ENCODE assay signal across 1 cellular context in the genomic region with DNA sequence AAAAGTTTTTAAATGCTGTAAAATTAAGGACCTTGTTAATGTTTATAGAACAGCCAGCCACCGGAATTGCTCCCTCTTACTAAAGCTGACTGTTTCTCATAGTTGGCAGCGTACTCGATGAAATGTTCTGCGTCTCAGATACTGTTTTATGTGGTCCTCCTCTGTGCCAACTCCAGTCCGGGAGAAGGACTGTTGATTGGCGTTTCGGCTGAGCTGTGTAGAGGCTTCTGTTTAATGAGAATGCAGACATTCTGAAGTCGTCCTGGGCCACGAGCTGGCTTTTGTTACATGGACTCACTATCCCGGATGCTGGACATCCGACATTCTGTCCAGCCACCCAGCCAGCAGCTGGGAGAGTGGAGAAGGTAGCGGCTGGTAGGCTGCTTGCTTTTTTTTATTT.
TF ChIP-seq lines count a peak whose summit lies in the region.

No MANE protein-coding gene starts in this region.

TF ChIP-seq in HepG2, 621 proteins besides CTCF, POLR2A, EP300 and RAD21 (continued from another document):
- TF ChIP-seq, protein P1, sequence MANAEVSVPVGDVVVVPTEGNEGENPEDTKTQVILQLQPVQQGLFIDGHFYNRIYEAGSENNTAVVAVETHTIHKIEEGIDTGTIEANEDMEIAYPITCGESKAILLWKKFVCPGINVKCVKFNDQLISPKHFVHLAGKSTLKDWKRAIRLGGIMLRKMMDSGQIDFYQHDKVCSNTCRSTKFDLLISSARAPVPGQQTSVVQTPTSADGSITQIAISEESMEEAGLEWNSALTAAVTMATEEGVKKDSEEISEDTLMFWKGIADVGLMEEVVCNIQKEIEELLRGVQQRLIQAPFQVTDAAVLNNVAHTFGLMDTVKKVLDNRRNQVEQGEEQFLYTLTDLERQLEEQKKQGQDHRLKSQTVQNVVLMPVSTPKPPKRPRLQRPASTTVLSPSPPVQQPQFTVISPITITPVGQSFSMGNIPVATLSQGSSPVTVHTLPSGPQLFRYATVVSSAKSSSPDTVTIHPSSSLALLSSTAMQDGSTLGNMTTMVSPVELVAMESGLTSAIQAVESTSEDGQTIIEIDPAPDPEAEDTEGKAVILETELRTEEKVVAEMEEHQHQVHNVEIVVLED (CRISPR knock-in tag; IDR thresholded peaks at IDR 0.05; ENCODE audit: borderline replicate concordance): no peak
- TF ChIP-seq ZNF549 (CRISPR knock-in tag; IDR thresholded peaks at IDR 0.05) (no peak), KLF11 (CRISPR knock-in tag; IDR thresholded peaks at IDR 0.05) (no peak), IRF2 (CRISPR knock-in tag; IDR thresholded peaks at IDR 0.05) (no peak), CENPT (CRISPR knock-in tag; IDR thresholded peaks at IDR 0.05; ENCODE audit: low read depth) (no peak), MIER2 (CRISPR knock-in tag; IDR thresholded peaks at IDR 0.05) (no peak), ZNF33B (CRISPR knock-in tag; IDR thresholded peaks at IDR 0.05) (no peak), HNRNPLL (IDR thresholded peaks at IDR 0.05; ENCODE audit: low read depth, low read length, poor library complexity, severe bottlenecking) (no peak), ZNF841 (CRISPR knock-in tag; IDR thresholded peaks at IDR 0.05; ENCODE audit: borderline replicate concordance) (no peak), FOXP1 (IDR thresholded peaks at IDR 0.05) (no peak), FOXP1 (CRISPR knock-in tag; IDR thresholded peaks at IDR 0.05) (no peak)
- TF ChIP-seq, protein P2, sequence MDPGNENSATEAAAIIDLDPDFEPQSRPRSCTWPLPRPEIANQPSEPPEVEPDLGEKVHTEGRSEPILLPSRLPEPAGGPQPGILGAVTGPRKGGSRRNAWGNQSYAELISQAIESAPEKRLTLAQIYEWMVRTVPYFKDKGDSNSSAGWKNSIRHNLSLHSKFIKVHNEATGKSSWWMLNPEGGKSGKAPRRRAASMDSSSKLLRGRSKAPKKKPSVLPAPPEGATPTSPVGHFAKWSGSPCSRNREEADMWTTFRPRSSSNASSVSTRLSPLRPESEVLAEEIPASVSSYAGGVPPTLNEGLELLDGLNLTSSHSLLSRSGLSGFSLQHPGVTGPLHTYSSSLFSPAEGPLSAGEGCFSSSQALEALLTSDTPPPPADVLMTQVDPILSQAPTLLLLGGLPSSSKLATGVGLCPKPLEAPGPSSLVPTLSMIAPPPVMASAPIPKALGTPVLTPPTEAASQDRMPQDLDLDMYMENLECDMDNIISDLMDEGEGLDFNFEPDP (CRISPR knock-in tag; conservative IDR thresholded peaks at IDR 0.05): no peak
- TF ChIP-seq, protein P3, sequence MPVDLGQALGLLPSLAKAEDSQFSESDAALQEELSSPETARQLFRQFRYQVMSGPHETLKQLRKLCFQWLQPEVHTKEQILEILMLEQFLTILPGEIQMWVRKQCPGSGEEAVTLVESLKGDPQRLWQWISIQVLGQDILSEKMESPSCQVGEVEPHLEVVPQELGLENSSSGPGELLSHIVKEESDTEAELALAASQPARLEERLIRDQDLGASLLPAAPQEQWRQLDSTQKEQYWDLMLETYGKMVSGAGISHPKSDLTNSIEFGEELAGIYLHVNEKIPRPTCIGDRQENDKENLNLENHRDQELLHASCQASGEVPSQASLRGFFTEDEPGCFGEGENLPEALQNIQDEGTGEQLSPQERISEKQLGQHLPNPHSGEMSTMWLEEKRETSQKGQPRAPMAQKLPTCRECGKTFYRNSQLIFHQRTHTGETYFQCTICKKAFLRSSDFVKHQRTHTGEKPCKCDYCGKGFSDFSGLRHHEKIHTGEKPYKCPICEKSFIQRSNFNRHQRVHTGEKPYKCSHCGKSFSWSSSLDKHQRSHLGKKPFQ (CRISPR knock-in tag; IDR thresholded peaks at IDR 0.05; ENCODE audit: insufficient replicate concordance): no peak
